Comparison of ENCODE assay signal across 9 cellular contexts in the genomic region with DNA sequence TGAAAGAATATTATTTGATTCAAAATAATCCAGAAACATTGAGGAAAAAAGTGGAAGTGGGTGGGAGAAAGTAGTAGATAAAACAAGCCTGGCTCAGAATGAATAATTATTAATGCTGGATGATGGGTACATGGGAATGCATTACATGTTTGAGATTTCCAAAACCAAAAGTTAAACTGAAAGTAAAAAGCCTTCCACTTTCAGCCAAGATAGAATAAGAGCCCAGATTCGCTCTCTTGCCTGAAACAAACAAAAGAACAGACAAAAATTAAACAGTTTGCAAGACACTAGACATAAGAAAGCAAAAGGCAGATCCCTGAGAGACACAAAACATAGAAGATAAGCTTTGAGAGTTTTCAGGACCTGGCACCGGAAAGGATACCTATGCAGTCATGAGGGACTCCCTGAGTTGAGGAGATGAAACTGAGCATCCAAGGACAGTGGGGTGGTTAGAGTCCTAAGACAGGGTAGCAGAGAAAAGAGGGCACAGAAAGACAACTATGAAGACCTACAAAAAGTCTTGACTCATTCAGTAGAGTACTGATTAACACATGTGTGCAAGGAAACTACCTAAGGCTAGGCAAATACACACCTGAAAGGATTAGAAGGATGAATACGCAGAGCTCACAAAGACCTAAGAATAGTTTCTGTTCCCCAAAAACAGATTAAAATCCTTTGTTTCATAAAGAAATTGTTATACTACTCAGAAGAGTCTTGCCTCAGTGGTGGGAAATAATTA. TPM values are rescaled to one million over a fixed set of nuclear protein-coding genes. Genes with fewer than 3 reads are reported as not detected.
DNase-seq lines count a peak whose midpoint lies in the region; ATAC-seq and TF ChIP-seq lines count a peak whose summit lies in the region.
"Had no signal": no experiment of that assay in that cellular context is flagged by ENCODE, and none has a peak within 500 bp of the region (broad histone marks: within the 10 kb centered on the region; RNA-seq: fewer than 3 reads in every experiment).

No MANE protein-coding gene starts in this region.

- peak overlapping the region in 6 of 8 donors; percentile 4 to 64 (median 15) for H3K27ac Mint-ChIP-seq in CD8-positive, alpha-beta memory T cell

- H3K4me1 ChIP-seq in CD8-positive, alpha-beta memory T cell (ENCODE audit: insufficient read depth, low read length) = no peaks in the 10 kb centered on the region
- peaks cover 0 to 19% (median 0%) of the 10 kb centered on the region in 3 donors for H3K4me1 ChIP-seq in gastroesophageal sphincter

- H3K9me3 Mint-ChIP-seq in CD8-positive, alpha-beta memory T cell = peaks cover 0 to 2% (median 2%) of the 10 kb centered on the region in 5 donors
- H3K9me3 Mint-ChIP-seq: activated naive CD4-positive, alpha-beta T cell treated with anti-CD3 and anti-CD28 coated beads, Interleukin-2, amount 50 U/mL, for 24 hours had no signal

- CTCF ChIA-PET in CD8-positive, alpha-beta memory T cell (lab: Charles Lee) = no interaction called here

- no peak overlapping the region for H3K4me3 ChIP-seq in CD8-positive, alpha-beta memory T cell (ENCODE audit: low read length)
- H3K4me3 ChIP-seq in gastroesophageal sphincter = peak overlapping the region; percentile 37 to 49

- POLR2A ChIA-PET in CD8-positive, alpha-beta memory T cell (lab: Charles Lee) = no interaction called here

- H3K4me1 Mint-ChIP-seq in CD8-positive, alpha-beta memory T cell = peaks cover 10 to 12% (median 11%) of the 10 kb centered on the region in 3 donors

- no peak for DNase-seq in CD8-positive, alpha-beta memory T cell
- DNase-seq in NCI-H2081 (lab: John Stamatoyannopoulos, UW) (no peak), DMS79 (lab: John Stamatoyannopoulos, UW) (no peak), NCI-H510A treated with DMSO at 0.1 percent for 48 hours (lab: John Stamatoyannopoulos, UW) (no peak)
- DNase-seq in stimulated activated CD4-positive, alpha-beta T cell treated with anti-CD3 and anti-CD28 coated beads, Interleukin-12 subunit alpha, Interleukin-12 subunit beta, amount 100 ng/mL, for 4 hours = no peak

- no peaks in the 10 kb centered on the region for H3K27me3 ChIP-seq in CD8-positive, alpha-beta memory T cell (ENCODE audit: insufficient read depth, low read length, poor library complexity, severe bottlenecking)
- no peaks in the 10 kb centered on the region for H3K27me3 ChIP-seq in gastroesophageal sphincter

- no peak for TF ChIP-seq EP300 in gastroesophageal sphincter (IDR thresholded peaks at IDR 0.05)

- TF ChIP-seq CTCF in gastroesophageal sphincter (IDR thresholded peaks at IDR 0.05) = no peak

- ATAC-seq in GM19395 (IDR thresholded peaks at IDR 0.05; ENCODE audit: unreplicated experiment) (peak; percentile 88), HG03196 (IDR thresholded peaks at IDR 0.05; ENCODE audit: unreplicated experiment) (peak; percentile 75), gastroesophageal sphincter (no peak)

- H3K27ac ChIP-seq in CD8-positive, alpha-beta memory T cell (ENCODE audit: low read depth, low read length) = no peak overlapping the region
- peak overlapping the region; percentile 12 to 67 (median 43) for H3K27ac ChIP-seq in gastroesophageal sphincter

- peaks cover 18 to 20% (median 20%) of the 10 kb centered on the region in 3 donors for H3K36me3 Mint-ChIP-seq in CD8-positive, alpha-beta memory T cell

- no peaks in the 10 kb centered on the region for H3K36me3 ChIP-seq in CD8-positive, alpha-beta memory T cell (ENCODE audit: insufficient read depth, low read length)
- no peaks in the 10 kb centered on the region for H3K36me3 ChIP-seq in gastroesophageal sphincter

- 36 to 58% methylated on average over 2 to 3 of the region's 3 CpGs for WGBS in gastroesophageal sphincter (ENCODE audit: low coverage in 1 of 2), 2 donors

- H3K4me3 Mint-ChIP-seq in CD8-positive, alpha-beta memory T cell = peak overlapping the region in 4 of 7 donors; percentile 0 to 26 (median 6)
- H3K4me3 Mint-ChIP-seq: activated naive CD4-positive, alpha-beta T cell treated with anti-CD3 and anti-CD28 coated beads, Interleukin-2, amount 50 U/mL, for 24 hours had no signal

- H3K27me3 Mint-ChIP-seq in CD8-positive, alpha-beta memory T cell = peaks cover 0 to 2% of the 10 kb centered on the region in 2 donors
- H3K27me3 Mint-ChIP-seq: activated naive CD4-positive, alpha-beta T cell treated with anti-CD3 and anti-CD28 coated beads, Interleukin-2, amount 50 U/mL, for 24 hours had no signal

- H3K9me3 ChIP-seq in CD8-positive, alpha-beta memory T cell (ENCODE audit: low read length) = no peaks in the 10 kb centered on the region
- no peaks in the 10 kb centered on the region for H3K9me3 ChIP-seq in gastroesophageal sphincter

- TF ChIP-seq POLR2A in gastroesophageal sphincter (IDR thresholded peaks at IDR 0.05) = no peak

RNA-seq across cellular contexts. Expression of gene CEP83, which starts 54.1 kb away (rescaled TPM):
- total RNA-seq in CD8-positive, alpha-beta memory T cell = 10 to 100 TPM; 25.7 to 25.8 TPM
- 5.2 TPM for polyA plus RNA-seq in CD8-positive, alpha-beta memory T cell
- total RNA-seq in gastroesophageal sphincter = 10 to 100 TPM in 2 of 4 donors, 1 to 10 TPM in 2; 6.3 to 24.8 (median 11.3) TPM
